Comparison of ENCODE assay signal across 16 cellular contexts in the genomic region with DNA sequence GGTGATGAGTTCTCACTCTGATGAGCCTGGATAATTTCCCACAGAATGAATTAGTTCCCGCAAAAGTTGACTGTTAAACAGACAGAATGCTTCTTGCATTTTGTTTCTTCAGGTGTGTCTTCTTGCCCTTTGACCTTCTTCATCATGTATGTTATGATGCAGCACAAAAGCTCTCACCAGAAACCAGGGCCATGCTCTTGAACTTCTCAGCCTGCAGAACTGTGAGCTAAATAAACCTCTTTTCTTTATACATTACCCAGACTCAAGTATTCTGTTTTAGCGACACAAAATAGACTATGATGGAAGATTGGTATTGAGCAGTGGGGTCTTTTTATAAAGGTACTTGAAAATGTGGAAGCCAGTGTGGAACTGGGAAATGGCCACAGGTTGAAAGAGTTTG.
DNase-seq lines count a peak whose midpoint lies in the region; ATAC-seq and TF ChIP-seq lines count a peak whose summit lies in the region.
"Had no signal": no experiment of that assay in that cellular context is flagged by ENCODE, and none has a peak within 500 bp of the region (broad histone marks: within the 10 kb centered on the region; RNA-seq: fewer than 3 reads in every experiment).

No MANE protein-coding gene starts in this region.

- H2AK5ac ChIP-seq in mesenchymal stem cell (ENCODE audit: low read length, severe bottlenecking), result no peak overlapping the region

- no peak overlapping the region for H3K4ac ChIP-seq in mesenchymal stem cell (ENCODE audit: low read depth in 1 of 2, low read length in 2 of 2)

- no peaks in the 10 kb centered on the region for H3K79me1 ChIP-seq in mesenchymal stem cell (replicated peaks; ENCODE audit: low read length, poor library complexity, severe bottlenecking)

- H3K14ac ChIP-seq in mesenchymal stem cell (ENCODE audit: low read length in 2 of 2), result no peak overlapping the region

- intact Hi-C loops in CD14-positive monocyte (cut with micrococcal nuclease) (no loop called here), Panc1 (cut with micrococcal nuclease; ENCODE audit: unreplicated experiment) (no loop called here)

- H3K4me2 ChIP-seq in mesenchymal stem cell (ENCODE audit: low read length, poor library complexity, severe bottlenecking), result no peak overlapping the region
- H3K4me2 ChIP-seq: KMS-11 had no signal

- H3K9ac ChIP-seq in mesenchymal stem cell (ENCODE audit: low read length), result no peak overlapping the region
- H3K9ac ChIP-seq: KMS-11 had no signal

- ATAC-seq in Panc1 (no peak), GM19328 (IDR thresholded peaks at IDR 0.05; ENCODE audit: unreplicated experiment) (no peak), GM18867 (IDR thresholded peaks at IDR 0.05; ENCODE audit: unreplicated experiment) (no peak)

- POLR2A ChIA-PET in HEK293 (lab: Yijun Ruan, JAX) (no interaction called here), Panc1 (lab: Charles Lee) (no interaction called here)

- H3K27me3 Mint-ChIP-seq in CD14-positive monocyte (ENCODE audit: low read depth in 3 of 3), result no peaks in the 10 kb centered on the region
- H3K27me3 Mint-ChIP-seq: B cell; CD4-positive, alpha-beta T cell had no signal

- peak overlapping the region; percentile 46 to 87 for H2BK12ac ChIP-seq in mesenchymal stem cell (ENCODE audit: low read length in 2 of 2)

- TF ChIP-seq CTCF in CD14-positive monocyte (IDR thresholded peaks at IDR 0.05) (no peak), HEK293 (tag by site-specific recombination; IDR thresholded peaks at IDR 0.05) (no peak), Panc1 (IDR thresholded peaks at IDR 0.05) (no peak), brain microvascular endothelial cell (IDR thresholded peaks at IDR 0.05; ENCODE audit: low read depth, low read length, missing control alignments) (no peak)

- H3K4me1 Mint-ChIP-seq in CD14-positive monocyte, result peaks cover 20% of the 10 kb centered on the region

- no peaks in the 10 kb centered on the region for H3K4me1 ChIP-seq in HEK293 (ENCODE audit: control insufficient read depth, insufficient read depth, low read length)
- H3K4me1 ChIP-seq in Panc1 (ENCODE audit: control insufficient read depth, insufficient read depth, low read length), result peaks cover 31% of the 10 kb centered on the region
- no peaks in the 10 kb centered on the region for H3K4me1 ChIP-seq in mesenchymal stem cell (ENCODE audit: control insufficient read depth, insufficient read depth, low read depth, low read length)

- H2BK5ac ChIP-seq in mesenchymal stem cell (ENCODE audit: low read depth, low read length, poor library complexity, severe bottlenecking), result no peak overlapping the region

- H3K9me3 ChIP-seq in HEK293 (ENCODE audit: control insufficient read depth, insufficient read depth, low read depth, low read length) (no peaks in the 10 kb centered on the region), Panc1 (ENCODE audit: control insufficient read depth, insufficient read depth, low read depth, low read length) (peaks cover 7% of the 10 kb centered on the region), mesenchymal stem cell (ENCODE audit: control insufficient read depth, low read length) (peaks cover 5% of the 10 kb centered on the region)

- H4K8ac ChIP-seq in mesenchymal stem cell (ENCODE audit: low read length), result no peak overlapping the region

- peaks cover 0 to 11% (median 8%) of the 10 kb centered on the region in 7 donors for H3K9me3 Mint-ChIP-seq in CD14-positive monocyte
- H3K9me3 Mint-ChIP-seq: CD4-positive, alpha-beta T cell had no signal

- in situ Hi-C loops in Panc1 (cut with HindIII; ENCODE audit: low pct_unique_long_range_greater_than_20kb, low sequenced_read_pairs), result no loop called here
- in situ Hi-C loops in brain microvascular endothelial cell (cut with HindIII; ENCODE audit: low pct_ligation_motif_present, low sequenced_read_pairs), result no loop called here

- H3K36me3 ChIP-seq in HEK293 (ENCODE audit: control insufficient read depth in 2 of 2, insufficient read depth in 1 of 2, low read length in 2 of 2) (no peaks in the 10 kb centered on the region), Panc1 (ENCODE audit: control insufficient read depth, insufficient read depth, low read length) (no peaks in the 10 kb centered on the region), mesenchymal stem cell (ENCODE audit: control insufficient read depth in 1 of 2, insufficient read depth in 2 of 2, low read depth in 1 of 2, low read length in 2 of 2) (no peaks in the 10 kb centered on the region), brain microvascular endothelial cell (replicated peaks) (no peaks in the 10 kb centered on the region)

- no peak for DNase-seq in CD14-positive monocyte (ENCODE audit: low spot score)
- DNase-seq in Panc1 (ENCODE audit: low read depth, low spot score), result no peak
- no peak for DNase-seq in mesenchymal stem cell
- DNase-seq in HK-2 (ENCODE audit: unreplicated experiment), result no peak
- DNase-seq in brain microvascular endothelial cell, result no peak
- DNase-seq: C1 segment of cervical spinal cord; CD4-positive, alpha-beta T cell; DMS153; DMS79; GDM1; H9 had no signal

- H3K4me3 Mint-ChIP-seq in CD14-positive monocyte, result no peak overlapping the region
- H3K4me3 Mint-ChIP-seq: B cell; CD4-positive, alpha-beta T cell; H9 had no signal

- H3K27ac ChIP-seq in HEK293 (ENCODE audit: extremely low read depth, low read depth, low read length), result no peak overlapping the region
- peak overlapping the region; percentile 76 for H3K27ac ChIP-seq in Panc1 (ENCODE audit: low read length)
- H3K27ac ChIP-seq in mesenchymal stem cell (ENCODE audit: low read length, poor library complexity, severe bottlenecking), result no peak overlapping the region
- no peak overlapping the region for H3K27ac ChIP-seq in brain microvascular endothelial cell
- H3K27ac ChIP-seq: KMS-11 had no signal

- H2BK15ac ChIP-seq in mesenchymal stem cell (ENCODE audit: low read depth, poor library complexity, severe bottlenecking), result no peak overlapping the region

- BruUV-seq in Panc1 (replicated peaks; lab: Mats Ljungman, UMichigan), result no TSS peak

- H4K91ac ChIP-seq in mesenchymal stem cell (ENCODE audit: low read length), result peak overlapping the region; percentile 52

- H3K36me3 Mint-ChIP-seq in CD14-positive monocyte, result no peaks in the 10 kb centered on the region

- CTCF ChIA-PET in HEK293 (lab: Yijun Ruan, JAX), result interaction anchor here (0.7 kb wide), 3 partner anchors 11 to 64 kb away, joined by 3 read pairs; no protein-coding TSS in a partner anchor
- CTCF ChIA-PET in Panc1 (lab: Charles Lee), result no interaction called here

- 93% methylated on average over 2 of the region's 2 CpGs for WGBS in mesenchymal stem cell

- H2BK120ac ChIP-seq in mesenchymal stem cell (ENCODE audit: low read depth, low read length), result no peak overlapping the region

- H3K23ac ChIP-seq in mesenchymal stem cell (ENCODE audit: low read length in 2 of 2), result no peak overlapping the region

- no peak overlapping the region for H2AFZ ChIP-seq in mesenchymal stem cell (ENCODE audit: low read depth, low read length)

- H3K18ac ChIP-seq in mesenchymal stem cell (ENCODE audit: low read depth in 1 of 2, low read length in 2 of 2), result peak overlapping the region in 1 of 2 experiments; percentile 26

- H3K27ac Mint-ChIP-seq in CD14-positive monocyte, result peak overlapping the region; percentile 47 to 91 (median 82)
- H3K27ac Mint-ChIP-seq: B cell; CD4-positive, alpha-beta T cell; H9 had no signal

- H3K27me3 ChIP-seq in Panc1 (ENCODE audit: control insufficient read depth, insufficient read depth, low read length) (no peaks in the 10 kb centered on the region), mesenchymal stem cell (ENCODE audit: control insufficient read depth in 1 of 2, insufficient read depth in 1 of 2, low read length in 2 of 2) (peaks cover 0 to 12% of the 10 kb centered on the region in 2 experiments), brain microvascular endothelial cell (replicated peaks) (no peaks in the 10 kb centered on the region)

- no peak overlapping the region for H3K4me3 ChIP-seq in HEK293 (ENCODE audit: low read depth, low read length)
- no peak overlapping the region for H3K4me3 ChIP-seq in Panc1 (ENCODE audit: low read depth in 2 of 2, low read length in 2 of 2)
- H3K4me3 ChIP-seq in mesenchymal stem cell (ENCODE audit: insufficient read depth in 1 of 2, low read depth in 1 of 2, low read length in 2 of 2), result no peak overlapping the region
- H3K4me3 ChIP-seq in brain microvascular endothelial cell (ENCODE audit: low read depth, low read length), result no peak overlapping the region

TF ChIP-seq in HEK293, 187 proteins besides CTCF, POLR2A, EP300 and RAD21:
- TF ChIP-seq ZBTB11 (tag by site-specific recombination; conservative IDR thresholded peaks at IDR 0.05; ENCODE audit: low read depth) (no peak), SETDB1 (IDR thresholded peaks at IDR 0.05; ENCODE audit: insufficient read length, low read length) (peak; percentile 46), ZNF274 (IDR thresholded peaks at IDR 0.05; ENCODE audit: low read length) (no peak), ZNF274 (tag by site-specific recombination; IDR thresholded peaks at IDR 0.05; ENCODE audit: borderline replicate concordance) (no peak)
